8 cellular contexts compared by ENCODE assay signal in genomic region chr22:18156878-18157713, GRCh38. TPM values are rescaled to one million over a fixed set of nuclear protein-coding genes. Genes with fewer than 3 reads are reported as not detected.
DNase-seq lines count a peak whose midpoint lies in the region; ATAC-seq lines count a peak whose summit lies in the region.

No MANE protein-coding gene starts in this region.

- no peaks in the 10 kb centered on the region for H3K27me3 ChIP-seq in rectal smooth muscle tissue (ENCODE audit: control insufficient read depth, insufficient read depth, low read length)

- peaks cover 3% of the 10 kb centered on the region for H3K36me3 ChIP-seq in rectal smooth muscle tissue (ENCODE audit: control insufficient read depth, insufficient read depth, low read length)

- no peak overlapping the region for H3K9ac ChIP-seq in rectal smooth muscle tissue (ENCODE audit: low read length)

- H3K27ac ChIP-seq in rectal smooth muscle tissue (ENCODE audit: low read depth, low read length) = peak overlapping the region; percentile 2

- H3K4me1 ChIP-seq in rectal smooth muscle tissue (ENCODE audit: control insufficient read depth, insufficient read depth, low read length) = no peaks in the 10 kb centered on the region

- peak; percentile 81 for DNase-seq in DMS 273 (lab: John Stamatoyannopoulos, UW; ENCODE audit: unreplicated experiment)
- DNase-seq in HuH-7 (ENCODE audit: low spot score) = peak; percentile 97
- peak; percentile 76 for DNase-seq in RKO (ENCODE audit: low spot score)
- peak; percentile 67 for DNase-seq in amniotic epithelial cell (ENCODE audit: low read depth)
- peak; percentile 73 for DNase-seq in left cardiac atrium

- peak; percentile 89 to 94 for ATAC-seq in left cardiac atrium
- ATAC-seq in HG03342 (IDR thresholded peaks at IDR 0.05; ENCODE audit: unreplicated experiment) = no peak
- ATAC-seq in HG02678 (IDR thresholded peaks at IDR 0.05; ENCODE audit: unreplicated experiment) = no peak

- intact Hi-C loops in left cardiac atrium (cut with DNase I) = no loop called here

- H3K4me3 ChIP-seq in rectal smooth muscle tissue (ENCODE audit: low read length) = no peak overlapping the region

RNA-seq across cellular contexts. Expression of gene USP18, which starts 7.1 kb away (rescaled TPM):
- 1 to 10 TPM; 3.3 to 5.1 TPM for total RNA-seq in left cardiac atrium

RNA-seq across cellular contexts. Expression of gene TUBA8, which starts 46.5 kb away (rescaled TPM):
- 100 to 1,000 TPM in 1 of 2 donors, 10 to 100 TPM in 1; 98.8 to 200 TPM for total RNA-seq in left cardiac atrium

Comparison
In these comparisons a context has a peak if more than half of its experiments do, and no peak if none do; other contexts are left out.
1. ATAC-seq: peak in left cardiac atrium (2 of 2); none in HG03342 (single experiment) and HG02678 (single experiment).
2. Peak in every context shown above with its lines, with median percentiles within 50 percentile points of each other: DNase-seq.